In genomic region chr12:86914716-86915115, GRCh38 we compare ENCODE assay signal across 9 cellular contexts.
A peak's percentile ranks its signal among the peaks of the same experiment; 100 is the strongest.
DNase-seq lines count a peak whose midpoint lies in the region; ATAC-seq and TF ChIP-seq lines count a peak whose summit lies in the region.
"Had no signal": no experiment of that assay in that cellular context is flagged by ENCODE, and none has a peak within 500 bp of the region (broad histone marks: within the 10 kb centered on the region; RNA-seq: fewer than 3 reads in every experiment).

No MANE protein-coding gene starts in this region.

- no peaks in the 10 kb centered on the region for H3K9me3 ChIP-seq in hepatocyte (ENCODE audit: low read depth)

- DNase-seq in AG10803 (ENCODE audit: low read depth) (peak; percentile 20), HT-29 (ENCODE audit: low spot score) (peak; percentile 54), SKM-1 treated with dmso at 0.1 percent for 144 hours (lab: John Stamatoyannopoulos, UW; ENCODE audit: unreplicated experiment) (peak; percentile 22), hepatocyte (ENCODE audit: low spot score) (peak; percentile 36), NCI-H1930 (lab: John Stamatoyannopoulos, UW) (no peak)
- DNase-seq in activated T-helper 2 cell treated with anti-CD3 and anti-CD28 coated beads, Interferon-gamma antibody, Interleukin-2, Interleukin-4, amounts not matched to agents 10 μg/mL and 5 μg/mL and 100 μg/mL, durations not matched to agents 14 hours and 24 hours and 36 hours (ENCODE audit: low spot score) = no peak

- intact Hi-C loops in activated T-helper 2 cell treated with anti-CD3 and anti-CD28 coated beads, Interferon-gamma antibody, Interleukin-2, Interleukin-4, amounts not matched to agents 10 μg/mL and 5 μg/mL and 100 μg/mL, durations not matched to agents 14 hours and 24 hours and 36 hours (cut with micrococcal nuclease) = no loop called here

- no peaks in the 10 kb centered on the region for H3K36me3 Mint-ChIP-seq in activated T-helper 2 cell treated with anti-CD3 and anti-CD28 coated beads, Interferon-gamma antibody, Interleukin-2, Interleukin-4, amounts not matched to agents 10 μg/mL and 5 μg/mL and 100 μg/mL, durations not matched to agents 14 hours and 24 hours and 36 hours (ENCODE audit: low read depth)
- H3K36me3 Mint-ChIP-seq: memory B cell had no signal

- H3K4me3 ChIP-seq in AG10803 (ENCODE audit: low read length) (no peak overlapping the region), hepatocyte (no peak overlapping the region)

- no peaks in the 10 kb centered on the region for H4K20me1 ChIP-seq in hepatocyte (ENCODE audit: insufficient read depth, poor library complexity, severe bottlenecking)

- no peak overlapping the region for H3K27ac Mint-ChIP-seq in activated T-helper 2 cell treated with anti-CD3 and anti-CD28 coated beads, Interferon-gamma antibody, Interleukin-2, Interleukin-4, amounts not matched to agents 10 μg/mL and 5 μg/mL and 100 μg/mL, durations not matched to agents 14 hours and 24 hours and 36 hours
- H3K27ac Mint-ChIP-seq: memory B cell had no signal

- ATAC-seq in HG03457 (IDR thresholded peaks at IDR 0.05; ENCODE audit: unreplicated experiment) (no peak), HG03439 (IDR thresholded peaks at IDR 0.05; ENCODE audit: unreplicated experiment) (no peak)

- H2AFZ ChIP-seq in hepatocyte = no peak overlapping the region

- no peaks in the 10 kb centered on the region for H3K4me1 Mint-ChIP-seq in activated T-helper 2 cell treated with anti-CD3 and anti-CD28 coated beads, Interferon-gamma antibody, Interleukin-2, Interleukin-4, amounts not matched to agents 10 μg/mL and 5 μg/mL and 100 μg/mL, durations not matched to agents 14 hours and 24 hours and 36 hours (ENCODE audit: low read depth)
- H3K4me1 Mint-ChIP-seq: memory B cell had no signal

- no peaks in the 10 kb centered on the region for H3K27me3 Mint-ChIP-seq in activated T-helper 2 cell treated with anti-CD3 and anti-CD28 coated beads, Interferon-gamma antibody, Interleukin-2, Interleukin-4, amounts not matched to agents 10 μg/mL and 5 μg/mL and 100 μg/mL, durations not matched to agents 14 hours and 24 hours and 36 hours (ENCODE audit: low read depth)
- H3K27me3 Mint-ChIP-seq: memory B cell had no signal

- TF ChIP-seq CTCF in AG10803 (conservative IDR thresholded peaks at IDR 0.05; ENCODE audit: low read length) (peak; percentile 41), hepatocyte (IDR thresholded peaks at IDR 0.05; ENCODE audit: poor library complexity) (peak; percentile 61)

- no peaks in the 10 kb centered on the region for H3K4me1 ChIP-seq in hepatocyte (ENCODE audit: insufficient read depth)

- no peak overlapping the region for H3K4me3 Mint-ChIP-seq in activated T-helper 2 cell treated with anti-CD3 and anti-CD28 coated beads, Interferon-gamma antibody, Interleukin-2, Interleukin-4, amounts not matched to agents 10 μg/mL and 5 μg/mL and 100 μg/mL, durations not matched to agents 14 hours and 24 hours and 36 hours (ENCODE audit: low read depth)
- H3K4me3 Mint-ChIP-seq: memory B cell had no signal

- no peaks in the 10 kb centered on the region for H3K9me2 ChIP-seq in hepatocyte (replicated peaks; ENCODE audit: insufficient read depth)

- no peak overlapping the region for H3K4me2 ChIP-seq in hepatocyte

- H3K9me3 Mint-ChIP-seq in activated T-helper 2 cell treated with anti-CD3 and anti-CD28 coated beads, Interferon-gamma antibody, Interleukin-2, Interleukin-4, amounts not matched to agents 10 μg/mL and 5 μg/mL and 100 μg/mL, durations not matched to agents 14 hours and 24 hours and 36 hours = peaks cover 13% of the 10 kb centered on the region
- H3K9me3 Mint-ChIP-seq: memory B cell had no signal

- no peak overlapping the region for H3K27ac ChIP-seq in hepatocyte

- H3K36me3 ChIP-seq in hepatocyte (replicated peaks; ENCODE audit: insufficient read depth, low read depth) = no peaks in the 10 kb centered on the region

- no peaks in the 10 kb centered on the region for H3K27me3 ChIP-seq in hepatocyte

- H3K79me2 ChIP-seq in hepatocyte = no peaks in the 10 kb centered on the region

Comparison
In these comparisons a context has a peak if more than half of its experiments do, and no peak if none do; other contexts are left out.
1. DNase-seq: peak in AG10803 (single experiment), HT-29 (single experiment), SKM-1 treated with dmso at 0.1 percent for 144 hours (single experiment) and hepatocyte (single experiment); none in activated T-helper 2 cell treated with anti-CD3 and anti-CD28 coated beads, Interferon-gamma antibody, Interleukin-2, Interleukin-4, amounts not matched to agents 10 μg/mL and 5 μg/mL and 100 μg/mL, durations not matched to agents 14 hours and 24 hours and 36 hours (single experiment) and NCI-H1930 (0 of 2).